ENCODE assay signal across 15 cellular contexts in the genomic region with DNA sequence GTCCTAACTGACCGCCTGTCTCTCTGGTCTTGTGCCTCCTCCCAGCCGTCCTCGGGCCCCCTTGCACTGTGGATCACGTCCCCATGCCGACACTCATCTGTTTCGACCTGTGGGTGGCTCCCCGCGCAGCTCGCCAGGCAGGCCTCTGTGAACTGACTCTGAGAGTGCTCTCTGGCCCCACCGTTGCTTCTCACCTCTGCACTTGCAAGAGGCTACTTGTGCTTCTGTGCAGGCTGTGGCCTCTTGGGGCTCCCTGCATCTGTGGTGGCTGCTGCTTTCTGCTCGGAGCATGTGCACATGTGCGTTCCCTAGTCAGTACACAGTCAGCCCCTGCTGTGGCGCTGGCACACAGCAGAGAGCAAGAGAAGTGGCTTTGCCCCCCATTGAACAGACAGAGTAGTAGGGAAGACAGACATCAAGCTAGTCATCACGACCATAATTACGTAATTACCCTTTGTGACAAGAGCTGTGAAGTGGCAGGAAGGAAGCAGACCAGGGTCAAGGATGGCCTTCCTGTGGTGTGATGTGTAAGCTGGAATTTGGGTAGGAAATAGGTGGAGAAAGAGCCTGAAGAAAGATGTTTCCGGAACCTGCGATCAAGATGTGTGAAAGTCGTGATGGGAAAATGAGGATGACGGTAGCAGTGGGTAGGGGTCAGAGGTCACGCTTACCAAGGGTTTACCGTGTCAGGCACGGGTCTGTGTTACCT.
A peak's percentile ranks its signal among the peaks of the same experiment; 100 is the strongest.
DNase-seq lines count a peak whose midpoint lies in the region; ATAC-seq, FAIRE-seq and TF ChIP-seq lines count a peak whose summit lies in the region.
"Had no signal": no experiment of that assay in that cellular context is flagged by ENCODE, and none has a peak within 500 bp of the region (broad histone marks: within the 10 kb centered on the region; RNA-seq: fewer than 3 reads in every experiment).

No MANE protein-coding gene starts in this region.

- FAIRE-seq in HTR-8/SVneo (lab: Jason Lieb, UNC), result peak; percentile 92
- FAIRE-seq: GM12891 had no signal

- no peaks in the 10 kb centered on the region for H3K27me3 ChIP-seq in hepatocyte
- H3K27me3 ChIP-seq: ascending aorta, right atrium auricular region, SJCRH30 had no signal

- no peak overlapping the region for H3K4me3 Mint-ChIP-seq in brain
- peak overlapping the region in 2 of 10 donors; percentile 0 to 75 for H3K4me3 Mint-ChIP-seq in naive thymus-derived CD8-positive, alpha-beta T cell
- no peak overlapping the region for H3K4me3 Mint-ChIP-seq in endothelial cell (ENCODE audit: unreplicated experiment)

- H3K27me3 Mint-ChIP-seq in brain (no peaks in the 10 kb centered on the region), endothelial cell (ENCODE audit: unreplicated experiment) (peaks cover 2% of the 10 kb centered on the region)
- no peaks in the 10 kb centered on the region for H3K27me3 Mint-ChIP-seq in naive thymus-derived CD8-positive, alpha-beta T cell

- H3K9me2 ChIP-seq in hepatocyte (replicated peaks; ENCODE audit: insufficient read depth), result no peaks in the 10 kb centered on the region

- no peaks in the 10 kb centered on the region for H3K36me3 ChIP-seq in hepatocyte (replicated peaks; ENCODE audit: insufficient read depth, low read depth)
- H3K36me3 ChIP-seq: ascending aorta, right atrium auricular region had no signal

- 90% methylated on average over 22 of the region's 22 CpGs for WGBS in hepatocyte (ENCODE audit: low lambda C conversion rate, missing lambda C conversion rate)

- DNase-seq in HTR-8/SVneo (ENCODE audit: insufficient read length, low spot score), result no peak
- no peak for DNase-seq in naive thymus-derived CD8-positive, alpha-beta T cell
- DNase-seq in endothelial cell (ENCODE audit: low spot score), result no peak
- no peak for DNase-seq in T-helper 9 cell
- no peak for DNase-seq in hepatocyte (ENCODE audit: low spot score)
- DNase-seq: activated CD4-positive, alpha-beta T cell treated with anti-CD3 and anti-CD28 coated beads, Interleukin-2, amount 50 U/mL, for 48 hours; left cardiac atrium; SJCRH30 had no signal

- ATAC-seq in naive thymus-derived CD8-positive, alpha-beta T cell, result no peak
- no peak for ATAC-seq in HG02763 (IDR thresholded peaks at IDR 0.05; ENCODE audit: unreplicated experiment)
- ATAC-seq: esophagus mucosa, left cardiac atrium had no signal

- no peaks in the 10 kb centered on the region for H4K20me1 ChIP-seq in hepatocyte (ENCODE audit: insufficient read depth, poor library complexity, severe bottlenecking)

- TF ChIP-seq CTCF in C4-2B (conservative IDR thresholded peaks at IDR 0.05) (no peak), brain (conservative IDR thresholded peaks at IDR 0.05) (no peak), endothelial cell (IDR thresholded peaks at IDR 0.05; ENCODE audit: unreplicated experiment) (no peak), hepatocyte (IDR thresholded peaks at IDR 0.05; ENCODE audit: poor library complexity) (no peak)

- H3K4me1 Mint-ChIP-seq in brain (peaks cover 56% of the 10 kb centered on the region), endothelial cell (ENCODE audit: unreplicated experiment) (peaks cover 20% of the 10 kb centered on the region)
- H3K4me1 Mint-ChIP-seq in naive thymus-derived CD8-positive, alpha-beta T cell, result peaks cover 2 to 57% (median 37%) of the 10 kb centered on the region in 4 donors

- H3K27ac ChIP-seq in C4-2B (peak overlapping the region; percentile 44), hepatocyte (no peak overlapping the region)
- H3K27ac ChIP-seq: SJCRH30 had no signal

- H3K9me3 Mint-ChIP-seq in brain, result peaks cover 0 to 9% (median 5%) of the 10 kb centered on the region in 5 experiments
- peaks cover 0 to 12% (median 1%) of the 10 kb centered on the region in 9 donors for H3K9me3 Mint-ChIP-seq in naive thymus-derived CD8-positive, alpha-beta T cell
- no peaks in the 10 kb centered on the region for H3K9me3 Mint-ChIP-seq in endothelial cell (ENCODE audit: unreplicated experiment)

- H3K4me3 ChIP-seq in hepatocyte, result no peak overlapping the region
- H3K4me3 ChIP-seq: ascending aorta, right atrium auricular region, SJCRH30 had no signal

- POLR2A ChIA-PET in naive thymus-derived CD8-positive, alpha-beta T cell (lab: Charles Lee), result no interaction called here

- H3K36me3 Mint-ChIP-seq in brain (no peaks in the 10 kb centered on the region), endothelial cell (ENCODE audit: low read depth, unreplicated experiment) (no peaks in the 10 kb centered on the region)
- H3K36me3 Mint-ChIP-seq in naive thymus-derived CD8-positive, alpha-beta T cell, result peaks cover 0 to 46% (median 28%) of the 10 kb centered on the region in 3 donors

- peaks cover 5% of the 10 kb centered on the region for H3K79me2 ChIP-seq in hepatocyte

- H3K9me3 ChIP-seq in hepatocyte (ENCODE audit: low read depth), result no peaks in the 10 kb centered on the region
- H3K9me3 ChIP-seq: ascending aorta, right atrium auricular region, SJCRH30 had no signal

- H3K4me2 ChIP-seq in hepatocyte, result no peak overlapping the region

- peak overlapping the region; percentile 11 to 68 (median 35) for H3K27ac Mint-ChIP-seq in brain
- peak overlapping the region in 8 of 10 donors; percentile 2 to 77 (median 65) for H3K27ac Mint-ChIP-seq in naive thymus-derived CD8-positive, alpha-beta T cell
- no peak overlapping the region for H3K27ac Mint-ChIP-seq in endothelial cell (ENCODE audit: unreplicated experiment)

- peaks cover 12% of the 10 kb centered on the region for H3K4me1 ChIP-seq in hepatocyte (ENCODE audit: insufficient read depth)

- H2AFZ ChIP-seq in hepatocyte, result no peak overlapping the region
